Comparison of ENCODE assay signal across 31 cellular contexts in the genomic region with DNA sequence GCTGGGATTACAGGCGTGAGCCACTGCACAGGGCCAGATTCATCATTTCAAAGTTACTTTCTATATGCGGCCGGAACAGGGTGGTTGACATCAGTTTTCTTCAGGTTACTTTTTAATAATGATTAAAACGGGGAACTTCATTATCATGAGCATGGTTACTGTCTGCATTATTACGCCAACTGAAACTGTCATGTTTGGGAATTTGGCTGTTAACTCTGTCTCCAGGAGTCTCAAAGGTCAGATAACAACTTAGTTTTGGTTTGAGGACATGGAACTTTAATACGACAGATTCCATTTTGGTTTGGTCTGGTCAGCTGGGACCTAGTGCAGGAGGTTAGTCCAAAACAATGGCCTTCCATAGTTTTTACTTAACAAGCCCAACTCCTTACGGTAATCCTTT. TPM values are rescaled to one million over a fixed set of nuclear protein-coding genes. Genes with fewer than 3 reads are reported as not detected.
"Had no signal": no experiment of that assay in that cellular context is flagged by ENCODE, and none has a peak within 500 bp of the region (broad histone marks: within the 10 kb centered on the region; RNA-seq: fewer than 3 reads in every experiment).

No MANE protein-coding gene starts in this region.

- H3K4me1 ChIP-seq: psoas muscle, spleen, transverse colon, vagina had no signal

- ATAC-seq: naive thymus-derived CD8-positive, alpha-beta T cell; natural killer cell treated with Interleukin-12 subunit alpha and Interleukin-12 subunit beta and Interleukin-15 and Interleukin-18, amount 100 ng/mL, for 72 hours; pancreas; psoas muscle; right cardiac atrium; sciatic nerve; stimulated activated memory B cell treated with anti-CD40 and anti-IgM and Interleukin-4, amounts not matched to agents 10 μg/mL and 1 μg/mL and 100 μg/mL, for 72 hours; stimulated activated naive CD8-positive, alpha-beta T cell treated with anti-CD3 and anti-CD28 coated beads, Interleukin-15, amount 100 ng/mL, for 72 hours; stimulated activated naive CD8-positive, alpha-beta T cell treated with anti-CD3 and anti-CD28 coated beads, Interleukin-15, Interleukin-2, amounts not matched to agents 100 U/mL and 50 U/mL, for 24 hours had no signal

- H3K27me3 ChIP-seq: neutrophil, pancreas, spleen, suprapubic skin, testis, tibial artery, transverse colon, vagina had no signal

- H3K27ac ChIP-seq: neutrophil, pancreas, psoas muscle, skin epidermis, spleen, suprapubic skin, testis, tibial artery, transverse colon, vagina had no signal

- H3K4me3 ChIP-seq: pancreas, psoas muscle, skin epidermis, smooth muscle cell, spleen, suprapubic skin, testis, tibial artery, transverse colon, vagina had no signal

- DNase-seq: naive thymus-derived CD8-positive, alpha-beta T cell; nephron progenitor cell; nucleus accumbens; pancreas; psoas muscle; right cardiac atrium; spleen; stimulated activated CD4-positive, alpha-beta T cell treated with anti-CD3 and anti-CD28 coated beads, Interleukin-12 subunit alpha, Interleukin-12 subunit beta, amount 100 ng/mL, for 4 hours; stimulated activated CD4-positive, alpha-beta T cell treated with anti-CD3 and anti-CD28 coated beads, Interleukin-1b, Interleukin-23, amount 100 ng/mL, for 48 hours; stimulated activated CD4-positive, alpha-beta T cell treated with anti-CD3 and anti-CD28 coated beads, Interleukin-4, amount 100 ng/mL, for 1 hour; stimulated activated CD4-positive, alpha-beta T cell treated with anti-CD3 and anti-CD28 coated beads, Interleukin-4, amount 100 ng/mL, for 4 hours; stimulated activated CD8-positive, alpha-beta memory T cell treated with anti-CD3 and anti-CD28 coated beads, Interleukin-4, amount 100 ng/mL, for 48 hours; stimulated activated naive CD4-positive, alpha-beta T cell; stimulated activated naive CD8-positive, alpha-beta T cell treated with anti-CD3 and anti-CD28 coated beads, Interleukin-15, amount 100 ng/mL, for 72 hours; stimulated activated naive CD8-positive, alpha-beta T cell treated with anti-CD3 and anti-CD28 coated beads, Interleukin-15, Interleukin-2, amounts not matched to agents 100 U/mL and 50 U/mL, for 24 hours; substantia nigra; testis; tibial artery; transverse colon had no signal

- H3K9me3 ChIP-seq: neutrophil, pancreas, psoas muscle, spleen, suprapubic skin, testis, tibial artery, transverse colon, vagina had no signal

- H3K36me3 ChIP-seq: neutrophil, pancreas, spleen, suprapubic skin, tibial artery, transverse colon, vagina had no signal

- H3K4me2 ChIP-seq: smooth muscle cell had no signal

RNA-seq across cellular contexts. Expression of gene CYP8B1, which starts 8.5 kb away (rescaled TPM):
- total RNA-seq: naive thymus-derived CD8-positive, alpha-beta T cell; neural crest cell; osteocyte; progenitor cell of endocrine pancreas; sciatic nerve; smooth muscle cell; spleen; suprapubic skin; testis; transverse colon; ureter; vagina had no signal
- polyA plus RNA-seq: naive thymus-derived CD8-positive, alpha-beta T cell; pancreas; psoas muscle; smooth muscle cell had no signal

RNA-seq across cellular contexts. Expression of gene ZNF662, which starts 38.8 kb away (rescaled TPM):
- total RNA-seq: neural crest cell, osteocyte had no signal
- polyA plus RNA-seq: smooth muscle cell had no signal
